Comparison of ENCODE assay signal across 13 cellular contexts in genomic region chr11:10379022-10379421, GRCh38.
DNase-seq lines count a peak whose midpoint lies in the region; ATAC-seq, FAIRE-seq and TF ChIP-seq lines count a peak whose summit lies in the region.
"Had no signal": no experiment of that assay in that cellular context is flagged by ENCODE, and none has a peak within 500 bp of the region (broad histone marks: within the 10 kb centered on the region; RNA-seq: fewer than 3 reads in every experiment).

No MANE protein-coding gene starts in this region.

- peak in 3 of 4 donors; percentile 38 to 59 (median 41) for ATAC-seq in pancreas
- ATAC-seq: activated T-cell treated with anti-CD3 and anti-CD28 coated beads, Interleukin-2, amount 50 U/mL, for 4 hours had no signal

- H3K4me1 ChIP-seq in esophagus squamous epithelium (peaks cover 3 to 49% (median 6%) of the 10 kb centered on the region in 3 donors), pancreas (no peaks in the 10 kb centered on the region)

- no peaks in the 10 kb centered on the region for H3K27me3 Mint-ChIP-seq in activated T-helper 2 cell treated with anti-CD3 and anti-CD28 coated beads, Interferon-gamma antibody, Interleukin-2, Interleukin-4, amounts not matched to agents 10 μg/mL and 5 μg/mL and 100 μg/mL, durations not matched to agents 14 hours and 24 hours and 36 hours (ENCODE audit: low read depth)

- intact Hi-C loops in esophagus squamous epithelium (cut with DNase I), result no loop called here
- intact Hi-C loops in pancreas (cut with DNase I), result no loop called here
- intact Hi-C loops in activated T-helper 2 cell treated with anti-CD3 and anti-CD28 coated beads, Interferon-gamma antibody, Interleukin-2, Interleukin-4, amounts not matched to agents 10 μg/mL and 5 μg/mL and 100 μg/mL, durations not matched to agents 14 hours and 24 hours and 36 hours (cut with micrococcal nuclease), result no loop called here

- no peaks in the 10 kb centered on the region for H3K4me1 Mint-ChIP-seq in activated T-helper 2 cell treated with anti-CD3 and anti-CD28 coated beads, Interferon-gamma antibody, Interleukin-2, Interleukin-4, amounts not matched to agents 10 μg/mL and 5 μg/mL and 100 μg/mL, durations not matched to agents 14 hours and 24 hours and 36 hours (ENCODE audit: low read depth)

- H3K36me3 ChIP-seq in H7 (replicated peaks; ENCODE audit: control insufficient read depth, insufficient read depth, low read length) (no peaks in the 10 kb centered on the region), esophagus squamous epithelium (no peaks in the 10 kb centered on the region), pancreas (no peaks in the 10 kb centered on the region)

- no peak overlapping the region for H3K27ac Mint-ChIP-seq in activated T-helper 2 cell treated with anti-CD3 and anti-CD28 coated beads, Interferon-gamma antibody, Interleukin-2, Interleukin-4, amounts not matched to agents 10 μg/mL and 5 μg/mL and 100 μg/mL, durations not matched to agents 14 hours and 24 hours and 36 hours

- H3K36me3 Mint-ChIP-seq in activated T-helper 2 cell treated with anti-CD3 and anti-CD28 coated beads, Interferon-gamma antibody, Interleukin-2, Interleukin-4, amounts not matched to agents 10 μg/mL and 5 μg/mL and 100 μg/mL, durations not matched to agents 14 hours and 24 hours and 36 hours (ENCODE audit: low read depth), result no peaks in the 10 kb centered on the region

- TF ChIP-seq CTCF in esophagus squamous epithelium (IDR thresholded peaks at IDR 0.05) (no peak), pancreas (IDR thresholded peaks at IDR 0.05) (no peak)

- H3K4me3 Mint-ChIP-seq in activated T-helper 2 cell treated with anti-CD3 and anti-CD28 coated beads, Interferon-gamma antibody, Interleukin-2, Interleukin-4, amounts not matched to agents 10 μg/mL and 5 μg/mL and 100 μg/mL, durations not matched to agents 14 hours and 24 hours and 36 hours (ENCODE audit: low read depth), result no peak overlapping the region
- H3K4me3 Mint-ChIP-seq: activated T-cell treated with anti-CD3 and anti-CD28 coated beads, Interleukin-2, amount 50 U/mL, for 4 hours had no signal

- H3K9me3 ChIP-seq in esophagus squamous epithelium, result no peaks in the 10 kb centered on the region
- no peaks in the 10 kb centered on the region for H3K9me3 ChIP-seq in pancreas

- FAIRE-seq in pancreas (lab: Jason Lieb, UNC), result no peak
- FAIRE-seq: GM12891 had no signal

- no peaks in the 10 kb centered on the region for H3K27me3 ChIP-seq in H7 (ENCODE audit: control insufficient read depth, insufficient read depth, low read length)
- H3K27me3 ChIP-seq in esophagus squamous epithelium, result no peaks in the 10 kb centered on the region
- H3K27me3 ChIP-seq in pancreas, result no peaks in the 10 kb centered on the region
- H3K27me3 ChIP-seq: foreskin keratinocyte had no signal

- H3K9me3 Mint-ChIP-seq in activated T-helper 2 cell treated with anti-CD3 and anti-CD28 coated beads, Interferon-gamma antibody, Interleukin-2, Interleukin-4, amounts not matched to agents 10 μg/mL and 5 μg/mL and 100 μg/mL, durations not matched to agents 14 hours and 24 hours and 36 hours, result no peaks in the 10 kb centered on the region
- H3K9me3 Mint-ChIP-seq: activated T-cell treated with anti-CD3 and anti-CD28 coated beads, Interleukin-2, amount 50 U/mL, for 4 hours had no signal

- TF ChIP-seq POLR2A in esophagus squamous epithelium (IDR thresholded peaks at IDR 0.05), result no peak

- WGBS in esophagus squamous epithelium, 2 donors, result 45 to 50% methylated on average over 1 of the region's 1 CpG
- 38 to 56% methylated on average over 1 of the region's 1 CpG for WGBS in pancreas, 2 donors

- DNase-seq in H7, result peak; percentile 47
- DNase-seq in RKO (ENCODE audit: low spot score), result peak; percentile 25
- DNase-seq in esophagus squamous epithelium (lab: John Stamatoyannopoulos, UW), result no peak
- DNase-seq in pancreas, result no peak
- no peak for DNase-seq in activated T-cell treated with anti-CD3 and anti-CD28 coated beads for 4 hours
- no peak for DNase-seq in anterior cingulate cortex (lab: John Stamatoyannopoulos, UW)
- DNase-seq in GM19240 (ENCODE audit: insufficient read length, low spot score), result no peak
- no peak for DNase-seq in activated T-helper 2 cell treated with anti-CD3 and anti-CD28 coated beads, Interferon-gamma antibody, Interleukin-2, Interleukin-4, amounts not matched to agents 10 μg/mL and 5 μg/mL and 100 μg/mL, durations not matched to agents 14 hours and 24 hours and 36 hours (ENCODE audit: low spot score)
- DNase-seq: activated T-cell treated with anti-CD3 and anti-CD28 coated beads, Interleukin-2, amount 50 U/mL, for 4 hours; Calu3; central memory CD4-positive, alpha-beta T cell had no signal

- peak overlapping the region in 3 of 4 donors; percentile 50 to 73 (median 62) for H3K27ac ChIP-seq in esophagus squamous epithelium
- no peak overlapping the region for H3K27ac ChIP-seq in pancreas
- H3K27ac ChIP-seq: foreskin keratinocyte had no signal

- H3K4me3 ChIP-seq in H7 (ENCODE audit: insufficient read depth, low read depth, low read length), result no peak overlapping the region
- no peak overlapping the region for H3K4me3 ChIP-seq in esophagus squamous epithelium
- no peak overlapping the region for H3K4me3 ChIP-seq in pancreas

Comparison
In these comparisons a context has a peak if more than half of its experiments do, and no peak if none do; other contexts are left out.
1. DNase-seq: peak in H7 (single experiment) and RKO (single experiment); none in esophagus squamous epithelium (single experiment), pancreas (0 of 6), activated T-cell treated with anti-CD3 and anti-CD28 coated beads for 4 hours (single experiment), anterior cingulate cortex (0 of 58), GM19240 (single experiment) and activated T-helper 2 cell treated with anti-CD3 and anti-CD28 coated beads, Interferon-gamma antibody, Interleukin-2, Interleukin-4, amounts not matched to agents 10 μg/mL and 5 μg/mL and 100 μg/mL, durations not matched to agents 14 hours and 24 hours and 36 hours (single experiment).
2. H3K27ac ChIP-seq: peak in esophagus squamous epithelium (3 of 4); none in pancreas (0 of 4).